8 cellular contexts compared by ENCODE assay signal in genomic region chr1:61049850-61050540, GRCh38. TPM values are rescaled to one million over a fixed set of nuclear protein-coding genes. Genes with fewer than 3 reads are reported as not detected.
DNase-seq lines count a peak whose midpoint lies in the region; ATAC-seq and TF ChIP-seq lines count a peak whose summit lies in the region.

No MANE protein-coding gene starts in this region.

- H3K36me3 Mint-ChIP-seq in Calu3 (ENCODE audit: insufficient read depth, unreplicated experiment) (peaks cover 22% of the 10 kb centered on the region), nephron progenitor cell (ENCODE audit: low read depth) (no peaks in the 10 kb centered on the region)

- H3K27ac ChIP-seq in RWPE1, result peak overlapping the region; percentile 86

- H3K27me3 Mint-ChIP-seq in Calu3 (ENCODE audit: unreplicated experiment), result peaks cover 27% of the 10 kb centered on the region
- peaks cover 62% of the 10 kb centered on the region for H3K27me3 Mint-ChIP-seq in nephron progenitor cell (ENCODE audit: low read depth, poor library complexity)

- H3K4me3 Mint-ChIP-seq in Calu3 (ENCODE audit: low read depth, unreplicated experiment), result peak overlapping the region; percentile 71
- peak overlapping the region; percentile 79 for H3K4me3 Mint-ChIP-seq in nephron progenitor cell

- H3K9me3 Mint-ChIP-seq in Calu3 (ENCODE audit: low read depth, unreplicated experiment) (no peaks in the 10 kb centered on the region), nephron progenitor cell (no peaks in the 10 kb centered on the region)

- H3K27ac Mint-ChIP-seq in Calu3 (ENCODE audit: unreplicated experiment) (peak overlapping the region; percentile 33), nephron progenitor cell (no peak overlapping the region)

- BruUV-seq in Calu3 (replicated peaks; lab: Mats Ljungman, UMichigan), result no TSS peak

- POLR2A ChIA-PET in RWPE1 (lab: Yijun Ruan, JAX; ENCODE audit: low non-redundant PET), result interaction anchor here (1.2 kb wide), 1 partner anchor 28 kb away, joined by 4 read pairs; no protein-coding TSS in a partner anchor

- ATAC-seq in GM21619 (IDR thresholded peaks at IDR 0.05; ENCODE audit: unreplicated experiment), result peak; percentile 83
- ATAC-seq in stimulated activated naive CD8-positive, alpha-beta T cell treated with anti-CD3 and anti-CD28 coated beads, Interleukin-15, Interleukin-2, amounts not matched to agents 100 U/mL and 50 U/mL, for 24 hours, result peak; percentile 81

- CTCF ChIA-PET in Calu3 (lab: Charles Lee), result interaction anchor here (0.6 to 1.9 kb wide), 13 partner anchors 10 to 592 kb away, joined by 3 to 19 read pairs (median 3); partner anchors contain the start of gene NFIA
- CTCF ChIA-PET in RWPE1 (lab: Yijun Ruan, JAX), result interaction anchor here (0.5 to 2.2 kb wide), 29 partner anchors 10 to 1105 kb away, joined by 3 to 23 read pairs (median 4); partner anchors contain the start of gene NFIA

- TF ChIP-seq CTCF in Calu3 (IDR thresholded peaks at IDR 0.05; ENCODE audit: unreplicated experiment), result peak; percentile 97
- peak; percentile 92 for TF ChIP-seq CTCF in RWPE1 (conservative IDR thresholded peaks at IDR 0.05; ENCODE audit: low read depth)
- peak; percentile 96 for TF ChIP-seq CTCF in fibroblast of villous mesenchyme (IDR thresholded peaks at IDR 0.05; ENCODE audit: insufficient read depth, low read depth, low read length)
- TF ChIP-seq CTCF in nephron progenitor cell (IDR thresholded peaks at IDR 0.05), result peak; percentile 91

- intact Hi-C loops in Calu3 (cut with micrococcal nuclease; ENCODE audit: unreplicated experiment), result loop anchor here (1.0 to 10.0 kb wide), 3 partner anchors 288 to 1075 kb away; no protein-coding TSS in a partner anchor

- H3K4me1 Mint-ChIP-seq in Calu3 (ENCODE audit: low read depth, unreplicated experiment) (peaks cover 19% of the 10 kb centered on the region), nephron progenitor cell (peaks cover 19% of the 10 kb centered on the region)

- DNase-seq in Calu3 (peak; percentile 93), Kasumi-1 (lab: John Stamatoyannopoulos, UW) (peak; percentile 67 to 80), RWPE1 (ENCODE audit: low spot score) (peak; percentile 75), fibroblast of villous mesenchyme (ENCODE audit: low read depth) (peak; percentile 84), nephron progenitor cell (peak; percentile 94)
- peak; percentile 96 for DNase-seq in activated effector memory CD4-positive, alpha-beta T cell treated with anti-CD3 and anti-CD28 coated beads, Interleukin-2, amount 50 U/mL, for 16 hours
- DNase-seq in stimulated activated naive CD8-positive, alpha-beta T cell treated with anti-CD3 and anti-CD28 coated beads, Interleukin-15, Interleukin-2, amounts not matched to agents 100 U/mL and 50 U/mL, for 24 hours, result peak; percentile 92

- peak overlapping the region; percentile 78 for H3K4me3 ChIP-seq in fibroblast of villous mesenchyme (ENCODE audit: low read depth, low read length)

RNA-seq across cellular contexts. Expression of gene NFIA, which starts 32.4 kb away (rescaled TPM):
- total RNA-seq in Calu3 (2022) (28.3 and 38.6 TPM in 2 replicates), fibroblast of villous mesenchyme (4.8 and 10.4 TPM in 2 replicates)

Comparison
In these comparisons a context has a peak if more than half of its experiments do, and no peak if none do; other contexts are left out.
1. Peak in every context shown above with its lines: DNase-seq, ATAC-seq, H3K4me3 ChIP-seq and H3K27ac ChIP-seq.